In the genomic region with DNA sequence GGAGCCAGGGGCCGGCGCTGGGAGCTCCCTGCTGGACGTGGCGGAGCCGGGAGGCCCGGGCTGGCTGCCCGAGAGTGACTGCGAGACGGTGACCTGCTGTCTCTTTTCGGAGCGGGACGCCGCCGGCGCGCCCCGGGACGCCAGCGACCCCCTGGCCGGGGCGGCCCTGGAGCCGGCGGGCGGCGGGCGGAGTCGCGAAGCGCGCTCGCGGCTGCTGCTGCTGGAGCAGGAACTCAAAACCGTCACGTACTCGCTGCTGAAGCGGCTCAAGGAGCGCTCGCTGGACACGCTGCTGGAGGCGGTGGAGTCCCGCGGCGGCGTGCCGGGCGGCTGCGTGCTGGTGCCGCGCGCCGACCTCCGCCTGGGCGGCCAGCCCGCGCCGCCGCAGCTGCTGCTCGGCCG, we compare ENCODE assay signal across 8 cellular contexts. TPM values are rescaled to one million over a fixed set of nuclear protein-coding genes. Genes with fewer than 3 reads are reported as not detected.
DNase-seq lines count a peak whose midpoint lies in the region; ATAC-seq and TF ChIP-seq lines count a peak whose summit lies in the region.

No MANE protein-coding gene starts in this region.

- H3K9me3 ChIP-seq in HUES64 (ENCODE audit: insufficient read depth, low read depth, low read length): no peaks in the 10 kb centered on the region

- no peaks in the 10 kb centered on the region for H3K36me3 ChIP-seq in HUES64 (ENCODE audit: insufficient read depth, low read length)
- H3K36me3 ChIP-seq in urinary bladder (ENCODE audit: insufficient read depth): no peaks in the 10 kb centered on the region

- H3K4me3 ChIP-seq in HUES64 (ENCODE audit: low read length) (peak overlapping the region; percentile 86), astrocyte of the spinal cord (ENCODE audit: low read depth, low read length) (peak overlapping the region; percentile 80), urinary bladder (ENCODE audit: low read depth, low read length) (peak overlapping the region; percentile 98)

- WGBS in HUES64: under 1% methylated on average over 59 of the region's 59 CpGs
- under 1% methylated on average over 59 of the region's 59 CpGs for WGBS in urinary bladder

- H3K9ac ChIP-seq in HUES64 (ENCODE audit: low read depth, low read length): peak overlapping the region; percentile 84

- ATAC-seq in left lobe of liver (no peak), GM21529 (IDR thresholded peaks at IDR 0.05; ENCODE audit: unreplicated experiment) (no peak), HG02981 (IDR thresholded peaks at IDR 0.05; ENCODE audit: unreplicated experiment) (no peak)

- H3K27me3 ChIP-seq in HUES64 (ENCODE audit: insufficient read depth, low read length): peaks cover 39% of the 10 kb centered on the region

- no peak for TF ChIP-seq CTCF in astrocyte of the spinal cord (IDR thresholded peaks at IDR 0.05; ENCODE audit: low read depth, low read length)

- peak; percentile 75 for DNase-seq in CD1c-positive myeloid dendritic cell (ENCODE audit: extremely low spot score)
- no peak for DNase-seq in astrocyte of the spinal cord (ENCODE audit: low read depth, low spot score)
- DNase-seq in left lobe of liver (ENCODE audit: low spot score): peak; percentile 57
- DNase-seq in NCI-H2107 treated with DMSO at 0.1 percent for 48 hours (lab: John Stamatoyannopoulos, UW; ENCODE audit: unreplicated experiment): no peak

- no peak overlapping the region for H3K27ac ChIP-seq in HUES64 (ENCODE audit: low read depth, low read length)
- H3K27ac ChIP-seq in urinary bladder (ENCODE audit: low read depth): peak overlapping the region; percentile 35

- in situ Hi-C loops in astrocyte of the spinal cord (cut with HindIII; ENCODE audit: low sequenced_read_pairs): no loop called here

- H3K4me1 ChIP-seq in HUES64 (ENCODE audit: insufficient read depth, low read length) (peaks cover 32% of the 10 kb centered on the region), urinary bladder (ENCODE audit: insufficient read depth) (no peaks in the 10 kb centered on the region)

RNA-seq across cellular contexts. Expression of gene SMAD6, which starts 1.5 kb away (rescaled TPM):
- polyA plus RNA-seq in HUES64 (2013, experiment 1 of 2): 3.8 TPM
- 4.2 TPM for polyA plus RNA-seq in HUES64 (2013, experiment 2 of 2)
- total RNA-seq in left lobe of liver (16.2 TPM), urinary bladder (31.1 TPM)
- 20.1 TPM for polyA plus RNA-seq in urinary bladder

Comparison
In these comparisons a context has a peak if more than half of its experiments do, and no peak if none do; other contexts are left out.
1. DNase-seq: peak in CD1c-positive myeloid dendritic cell (single experiment) and left lobe of liver (single experiment); none in astrocyte of the spinal cord (single experiment) and NCI-H2107 treated with DMSO at 0.1 percent for 48 hours (single experiment).
2. Peak in every context shown above with its lines, with median percentiles within 50 percentile points of each other: H3K4me3 ChIP-seq.